ENCODE assay signal across 1 cellular context in the genomic region with DNA sequence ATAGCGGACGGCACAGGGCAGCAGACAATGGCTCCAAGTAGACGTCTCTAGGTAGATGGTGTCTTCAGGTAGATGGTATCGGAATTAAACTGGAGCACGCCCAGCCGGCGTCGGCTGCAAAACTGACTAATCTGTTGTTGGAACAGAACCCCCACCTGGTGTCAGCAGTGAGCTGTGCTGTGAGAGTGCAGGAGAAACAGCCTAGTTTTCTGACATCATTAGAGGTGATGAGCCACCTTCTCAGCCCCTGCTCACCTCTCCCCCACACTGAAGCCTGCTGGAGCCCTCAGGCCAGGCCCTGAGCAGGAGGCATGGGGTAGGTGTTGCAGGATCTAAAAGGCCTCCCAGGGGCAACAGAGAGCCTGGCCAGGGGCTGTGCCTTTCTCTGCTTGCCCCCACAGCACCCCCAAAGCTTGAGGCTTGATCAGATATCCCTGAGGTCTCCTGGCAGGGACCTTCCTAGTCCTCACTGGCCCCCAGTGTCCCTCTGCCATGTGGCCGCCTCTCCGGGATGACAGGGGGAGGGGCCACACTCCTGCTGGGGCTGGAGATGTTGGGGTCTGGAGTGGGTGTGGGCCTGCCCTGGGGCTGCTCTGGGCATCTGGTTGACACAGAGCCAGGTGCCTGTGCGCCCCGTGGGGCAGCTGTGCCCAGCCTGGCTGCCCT.
TF ChIP-seq lines count a peak whose summit lies in the region.

No MANE protein-coding gene starts in this region.

TF ChIP-seq in SK-N-SH, 30 proteins besides CTCF, POLR2A, EP300 and RAD21:
- TF ChIP-seq FOSL2 (IDR thresholded peaks at IDR 0.05; ENCODE audit: borderline replicate concordance, low read depth) (no peak), SMC3 (IDR thresholded peaks at IDR 0.05; ENCODE audit: low read depth, low read length) (peak; percentile 35; the same call in 1 of the 2 replicates)
TF ChIP-seq in SK-N-SH: peak in this region for 1.
